ENCODE assay signal across 32 cellular contexts in the genomic region with DNA sequence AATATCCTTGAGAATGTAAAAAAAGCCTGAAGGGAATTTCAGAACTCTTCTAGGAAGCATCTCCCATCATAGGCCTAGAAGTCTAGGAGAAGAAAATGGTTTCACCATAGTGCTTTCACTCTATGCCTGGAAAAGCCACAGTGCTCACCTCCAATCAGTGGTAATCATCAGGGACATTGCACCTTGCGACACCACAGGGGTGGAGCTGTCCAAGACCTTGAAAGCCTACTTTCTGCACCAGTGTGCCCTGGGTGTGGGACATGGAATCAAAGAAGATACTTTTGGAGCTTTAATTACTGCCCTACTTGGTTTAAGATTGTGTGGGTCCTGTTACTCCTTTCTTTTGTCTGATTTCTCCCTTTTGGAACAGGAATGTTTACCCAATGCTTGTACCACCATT.
"Had no signal": no experiment of that assay in that cellular context is flagged by ENCODE, and none has a peak within 500 bp of the region (broad histone marks: within the 10 kb centered on the region; RNA-seq: fewer than 3 reads in every experiment).

No MANE protein-coding gene starts in this region.

- H3K4me3 ChIP-seq: cardiac muscle cell, colonic mucosa, esophagus squamous epithelium had no signal

- H3K36me3 ChIP-seq: brain microvascular endothelial cell, cardiac muscle cell, colonic mucosa, esophagus squamous epithelium had no signal

- H3K4me3 Mint-ChIP-seq: activated CD4-positive, alpha-beta memory T cell treated with anti-CD3 and anti-CD28 coated beads for 36 hours; activated CD4-positive, alpha-beta T cell treated with anti-CD3 and anti-CD28 coated beads for 36 hours; activated CD4-positive, alpha-beta T cell treated with anti-CD3 and anti-CD28 coated beads, Interleukin-2, amount 10 ng/mL, durations not matched to agents 24 days and 14 days; activated CD8-positive, alpha-beta memory T cell treated with anti-CD3 and anti-CD28 coated beads, Interleukin-2, amount 10 ng/mL, durations not matched to agents 7 days and 5 days; activated CD8-positive, alpha-beta T cell treated with anti-CD3 and anti-CD28 coated beads, Interleukin-2, amount 10 ng/mL, durations not matched to agents 7 days and 5 days; activated naive CD4-positive, alpha-beta T cell treated with anti-CD3 and anti-CD28 coated beads for 36 hours; activated naive CD4-positive, alpha-beta T cell treated with anti-CD3 and anti-CD28 coated beads, Interleukin-2, amount 50 U/mL, for 24 hours; activated naive CD8-positive, alpha-beta T cell treated with anti-CD3 and anti-CD28 coated beads, Interleukin-2, amount 10 ng/mL, durations not matched to agents 7 days and 5 days; activated T-helper 1 cell treated with anti-CD3 and anti-CD28 coated beads, Interleukin-12 subunit alpha, Interleukin-12 subunit beta, Interleukin-2, Interleukin-4 antibody, amounts not matched to agents 30 ng/mL and 10 ng/mL and 1 ng/mL, durations not matched to agents 14 hours and 24 hours and 36 hours had no signal

- H3K36me3 Mint-ChIP-seq: activated CD4-positive, alpha-beta memory T cell treated with anti-CD3 and anti-CD28 coated beads for 36 hours; activated CD8-positive, alpha-beta memory T cell treated with anti-CD3 and anti-CD28 coated beads, Interleukin-2, amount 10 ng/mL, durations not matched to agents 7 days and 5 days; activated naive CD4-positive, alpha-beta T cell treated with anti-CD3 and anti-CD28 coated beads, Interleukin-2, amount 50 U/mL, for 24 hours; activated naive CD8-positive, alpha-beta T cell treated with anti-CD3 and anti-CD28 coated beads, Interleukin-2, amount 10 ng/mL, durations not matched to agents 7 days and 5 days had no signal

- H3K9me3 ChIP-seq: colonic mucosa, esophagus squamous epithelium had no signal

- H3K27me3 Mint-ChIP-seq: activated CD4-positive, alpha-beta memory T cell treated with anti-CD3 and anti-CD28 coated beads for 36 hours; activated CD4-positive, alpha-beta T cell treated with anti-CD3 and anti-CD28 coated beads for 36 hours; activated CD4-positive, alpha-beta T cell treated with anti-CD3 and anti-CD28 coated beads, Interleukin-2, amount 10 ng/mL, durations not matched to agents 24 days and 14 days; activated CD8-positive, alpha-beta memory T cell treated with anti-CD3 and anti-CD28 coated beads, Interleukin-2, amount 10 ng/mL, durations not matched to agents 7 days and 5 days; activated naive CD4-positive, alpha-beta T cell treated with anti-CD3 and anti-CD28 coated beads, Interleukin-2, amount 50 U/mL, for 24 hours; activated naive CD8-positive, alpha-beta T cell treated with anti-CD3 and anti-CD28 coated beads, Interleukin-2, amount 10 ng/mL, durations not matched to agents 7 days and 5 days had no signal

- H3K4me1 Mint-ChIP-seq: activated CD4-positive, alpha-beta T cell treated with anti-CD3 and anti-CD28 coated beads for 36 hours; activated CD4-positive, alpha-beta T cell treated with anti-CD3 and anti-CD28 coated beads, Interleukin-2, amount 10 ng/mL, durations not matched to agents 24 days and 14 days; activated CD8-positive, alpha-beta memory T cell treated with anti-CD3 and anti-CD28 coated beads, Interleukin-2, amount 10 ng/mL, durations not matched to agents 7 days and 5 days; activated naive CD4-positive, alpha-beta T cell treated with anti-CD3 and anti-CD28 coated beads, Interleukin-2, amount 50 U/mL, for 24 hours; activated naive CD8-positive, alpha-beta T cell treated with anti-CD3 and anti-CD28 coated beads, Interleukin-2, amount 10 ng/mL, durations not matched to agents 7 days and 5 days had no signal

- H3K4me1 ChIP-seq: colonic mucosa, esophagus squamous epithelium had no signal

- ATAC-seq: activated CD4-positive, alpha-beta T cell treated with anti-CD3 and anti-CD28 coated beads for 36 hours; activated CD8-positive, alpha-beta memory T cell treated with anti-CD3 and anti-CD28 coated beads, Interleukin-2, amount 10 ng/mL, durations not matched to agents 7 days and 5 days; activated CD8-positive, alpha-beta T cell treated with anti-CD3 and anti-CD28 coated beads, Interleukin-2, amount 10 ng/mL, durations not matched to agents 7 days and 5 days had no signal

- H3K27me3 ChIP-seq: brain microvascular endothelial cell, cardiac muscle cell, colonic mucosa, esophagus squamous epithelium had no signal

- DNase-seq: activated CD4-positive, alpha-beta memory T cell treated with anti-CD3 and anti-CD28 coated beads for 36 hours; activated CD4-positive, alpha-beta T cell treated with anti-CD3 and anti-CD28 coated beads for 36 hours; activated CD4-positive, alpha-beta T cell treated with anti-CD3 and anti-CD28 coated beads, Interleukin-2, amount 10 ng/mL, durations not matched to agents 24 days and 14 days; activated CD4-positive, CD25-positive, alpha-beta regulatory T cell; activated CD4-positive, CD25-positive, alpha-beta regulatory T cell treated with anti-CD3 and anti-CD28 coated beads, Interleukin-2, amount 50 U/mL, for 72 hours; activated CD8-positive, alpha-beta memory T cell treated with anti-CD3 and anti-CD28 coated beads, Interleukin-2, amount 10 ng/mL, durations not matched to agents 7 days and 5 days; activated CD8-positive, alpha-beta memory T cell treated with anti-CD3 and anti-CD28 coated beads, Interleukin-2, amount 50 U/mL, for 4 hours; activated CD8-positive, alpha-beta T cell treated with anti-CD3 and anti-CD28 coated beads, Interleukin-2, amount 10 ng/mL, durations not matched to agents 7 days and 5 days; activated effector memory CD4-positive, alpha-beta T cell treated with anti-CD3 and anti-CD28 coated beads, Interleukin-2, amount 50 U/mL, for 16 hours; activated naive CD4-positive, alpha-beta T cell treated with anti-CD3 and anti-CD28 coated beads for 36 hours; activated naive CD8-positive, alpha-beta T cell treated with anti-CD3 and anti-CD28 coated beads, Interleukin-2, amount 10 ng/mL, durations not matched to agents 7 days and 5 days; activated T-cell treated with anti-CD3 and anti-CD28 coated beads, Interleukin-2, amount 50 U/mL, for 1 hour; activated T-cell treated with anti-CD3 and anti-CD28 coated beads, Interleukin-2, amount 50 U/mL, for 48 hours; amniotic stem cell; anterior cingulate cortex; brain microvascular endothelial cell; central memory CD4-positive, alpha-beta T cell; cerebellar nuclear complex; colonic mucosa; effector CD8-positive, alpha-beta T cell; esophagus squamous epithelium; foreskin melanocyte; head of caudate nucleus; T-helper 2 cell had no signal

- FAIRE-seq: astrocyte, endometrium, endothelial cell of umbilical vein had no signal

- H3K27ac Mint-ChIP-seq: activated CD4-positive, alpha-beta memory T cell treated with anti-CD3 and anti-CD28 coated beads for 36 hours; activated CD4-positive, alpha-beta T cell treated with anti-CD3 and anti-CD28 coated beads for 36 hours; activated CD4-positive, alpha-beta T cell treated with anti-CD3 and anti-CD28 coated beads, Interleukin-2, amount 10 ng/mL, durations not matched to agents 24 days and 14 days; activated CD8-positive, alpha-beta memory T cell treated with anti-CD3 and anti-CD28 coated beads, Interleukin-2, amount 10 ng/mL, durations not matched to agents 7 days and 5 days; activated CD8-positive, alpha-beta T cell treated with anti-CD3 and anti-CD28 coated beads, Interleukin-2, amount 10 ng/mL, durations not matched to agents 7 days and 5 days; activated naive CD4-positive, alpha-beta T cell treated with anti-CD3 and anti-CD28 coated beads for 36 hours; activated naive CD4-positive, alpha-beta T cell treated with anti-CD3 and anti-CD28 coated beads, Interleukin-2, amount 50 U/mL, for 24 hours; activated naive CD8-positive, alpha-beta T cell treated with anti-CD3 and anti-CD28 coated beads, Interleukin-2, amount 10 ng/mL, durations not matched to agents 7 days and 5 days; activated T-helper 1 cell treated with anti-CD3 and anti-CD28 coated beads, Interleukin-12 subunit alpha, Interleukin-12 subunit beta, Interleukin-2, Interleukin-4 antibody, amounts not matched to agents 30 ng/mL and 10 ng/mL and 1 ng/mL, durations not matched to agents 14 hours and 24 hours and 36 hours; activated T-helper 2 cell treated with anti-CD3 and anti-CD28 coated beads, Interferon-gamma antibody, Interleukin-2, Interleukin-4, amounts not matched to agents 10 μg/mL and 5 μg/mL and 100 μg/mL, durations not matched to agents 14 hours and 24 hours and 36 hours had no signal

- H3K27ac ChIP-seq: brain microvascular endothelial cell, cardiac muscle cell, colonic mucosa, epithelial cell of prostate, esophagus squamous epithelium had no signal

- H3K9me3 Mint-ChIP-seq: activated CD4-positive, alpha-beta memory T cell treated with anti-CD3 and anti-CD28 coated beads for 36 hours; activated CD4-positive, alpha-beta T cell treated with anti-CD3 and anti-CD28 coated beads, Interleukin-2, amount 10 ng/mL, durations not matched to agents 24 days and 14 days; activated T-helper 1 cell treated with anti-CD3 and anti-CD28 coated beads, Interleukin-12 subunit alpha, Interleukin-12 subunit beta, Interleukin-2, Interleukin-4 antibody, amounts not matched to agents 30 ng/mL and 10 ng/mL and 1 ng/mL, durations not matched to agents 14 hours and 24 hours and 36 hours; activated T-helper 2 cell treated with anti-CD3 and anti-CD28 coated beads, Interferon-gamma antibody, Interleukin-2, Interleukin-4, amounts not matched to agents 10 μg/mL and 5 μg/mL and 100 μg/mL, durations not matched to agents 14 hours and 24 hours and 36 hours had no signal
